7 cellular contexts compared by ENCODE assay signal in the genomic region with DNA sequence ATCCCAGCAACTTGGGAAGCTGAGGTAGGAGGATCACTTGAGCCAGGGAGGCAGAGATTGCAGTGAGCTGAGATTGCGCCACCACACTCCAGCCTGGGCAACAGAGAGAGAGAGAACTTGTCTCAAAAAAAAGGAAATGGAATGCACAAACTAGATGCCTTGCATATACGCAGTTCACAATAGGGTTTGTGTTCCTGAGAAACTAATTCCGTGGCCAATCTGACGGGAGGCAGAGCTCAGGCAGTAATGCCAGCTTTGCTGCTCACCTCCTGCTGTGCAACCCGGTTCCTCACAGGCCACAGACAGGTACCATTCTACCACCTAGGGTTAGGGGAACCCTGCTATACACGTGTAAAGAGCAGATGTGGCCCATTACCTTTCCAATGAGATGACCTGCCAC. TPM values are rescaled to one million over a fixed set of nuclear protein-coding genes. Genes with fewer than 3 reads are reported as not detected.
DNase-seq lines count a peak whose midpoint lies in the region; ATAC-seq and TF ChIP-seq lines count a peak whose summit lies in the region.

No MANE protein-coding gene starts in this region.

- H3K79me2 ChIP-seq in GM23338 (replicated peaks; ENCODE audit: insufficient read depth), result peaks cover 61% of the 10 kb centered on the region
- peaks cover 76% of the 10 kb centered on the region for H3K79me2 ChIP-seq in OCI-LY3 (ENCODE audit: low read length)

- H3K36me3 ChIP-seq in GM23338 (ENCODE audit: insufficient read depth) (no peaks in the 10 kb centered on the region), OCI-LY3 (replicated peaks; ENCODE audit: low read depth, low read length) (peaks cover 19% of the 10 kb centered on the region), gastrocnemius medialis (peaks cover 0 to 8% of the 10 kb centered on the region in 2 donors)

- H3K4me3 Mint-ChIP-seq in GM23338, result peak overlapping the region; percentile 95

- intact Hi-C loops in gastrocnemius medialis (cut with DNase I; ENCODE audit: low total_unique reads), result loop anchor here (5.0 kb wide), 1 partner anchor 267 kb away; the partner anchor contains the start of gene ACTL10

- H3K4me1 ChIP-seq in GM23338 (ENCODE audit: insufficient read depth) (peaks cover 6% of the 10 kb centered on the region; the same call in 1 of the 2 replicates), OCI-LY3 (ENCODE audit: low read length) (peaks cover 17% of the 10 kb centered on the region), gastrocnemius medialis (peaks cover 27 to 34% of the 10 kb centered on the region in 2 donors)

- H4K20me1 ChIP-seq in GM23338 (replicated peaks; ENCODE audit: insufficient read depth) (peaks cover 13% of the 10 kb centered on the region), OCI-LY3 (ENCODE audit: insufficient read depth, low read length) (no peaks in the 10 kb centered on the region; the same call in 1 of the 2 replicates)

- in situ Hi-C loops in gastrocnemius medialis (cut with MboI; ENCODE audit: low sequenced_read_pairs in 4 of 4), result loop anchor here in 1 of 4 donors (10.0 kb wide), 1 partner anchor 55 kb away; no protein-coding TSS in a partner anchor

- H3K4me3 ChIP-seq in GM23338 (peak overlapping the region; percentile 99), OCI-LY3 (ENCODE audit: low read length) (peak overlapping the region; percentile 96), epithelial cell of esophagus (ENCODE audit: low read length) (peak overlapping the region; percentile 99), gastrocnemius medialis (peak overlapping the region in 3 of 4 donors; percentile 88 to 95 (median 92))

- H3F3A ChIP-seq in GM23338 (replicated peaks; ENCODE audit: low read depth), result 0 out of 2 replicates have a peak, but pooled peaks cover 4% of the 10 kb centered on the region

- H3K4me1 Mint-ChIP-seq in GM23338, result peaks cover 11% of the 10 kb centered on the region; the same call in 2 of the 3 replicates

- H3K9me3 ChIP-seq in OCI-LY3 (ENCODE audit: insufficient read depth, low read length) (no peaks in the 10 kb centered on the region), gastrocnemius medialis (no peaks in the 10 kb centered on the region)

- peaks cover 8% of the 10 kb centered on the region; the same call in 2 of the 3 replicates for H3K36me3 Mint-ChIP-seq in GM23338 (ENCODE audit: low read depth)

- peaks cover 4% of the 10 kb centered on the region for H3K27me3 Mint-ChIP-seq in GM23338 (ENCODE audit: insufficient read depth, low read depth, poor library complexity)

- peak overlapping the region; percentile 98 for H3K4me2 ChIP-seq in GM23338
- H3K4me2 ChIP-seq in OCI-LY3 (ENCODE audit: low read length), result peak overlapping the region; percentile 93

- TF ChIP-seq POLR2A in gastrocnemius medialis (IDR thresholded peaks at IDR 0.05), result no peak

- H3K27me3 ChIP-seq in GM23338 (ENCODE audit: insufficient read depth) (no peaks in the 10 kb centered on the region), OCI-LY3 (ENCODE audit: low read depth, low read length) (no peaks in the 10 kb centered on the region), gastrocnemius medialis (no peaks in the 10 kb centered on the region)

- no peaks in the 10 kb centered on the region for H3K9me3 Mint-ChIP-seq in GM23338

- no peaks in the 10 kb centered on the region for H3K9me2 ChIP-seq in GM23338 (ENCODE audit: insufficient read depth)

- H3K9ac ChIP-seq in OCI-LY3 (ENCODE audit: low read length), result peak overlapping the region; percentile 92; the same call in 1 of the 2 replicates

- no peak for DNase-seq in GM23338 (ENCODE audit: low spot score)
- DNase-seq in epithelial cell of esophagus (ENCODE audit: low read depth), result no peak
- DNase-seq in gastrocnemius medialis, result no peak
- DNase-seq in medulla oblongata (ENCODE audit: extremely low spot score), result no peak
- no peak for DNase-seq in stimulated activated naive CD4-positive, alpha-beta T cell (lab: John Stamatoyannopoulos, UW)

- ATAC-seq in GM23338, result no peak
- no peak for ATAC-seq in gastrocnemius medialis
- ATAC-seq in GM18517 (IDR thresholded peaks at IDR 0.05; ENCODE audit: unreplicated experiment), result no peak

- H3K27ac ChIP-seq in GM23338 (ENCODE audit: low read depth) (no peak overlapping the region), OCI-LY3 (ENCODE audit: low read length) (no peak overlapping the region), gastrocnemius medialis (peak overlapping the region in 2 of 4 donors; percentile 74 to 85)

- H2AFZ ChIP-seq in GM23338 (no peak overlapping the region), OCI-LY3 (ENCODE audit: low read depth, low read length) (no peak overlapping the region)

- no peak overlapping the region for H3K27ac Mint-ChIP-seq in GM23338

- no peak for TF ChIP-seq CTCF in GM23338 (conservative IDR thresholded peaks at IDR 0.05; ENCODE audit: low read depth in 2 of 2)
- no peak for TF ChIP-seq CTCF in OCI-LY3 (IDR thresholded peaks at IDR 0.05; ENCODE audit: low read depth, low read length)
- no peak for TF ChIP-seq CTCF in epithelial cell of esophagus (IDR thresholded peaks at IDR 0.05; ENCODE audit: insufficient read depth, low read depth, low read length, missing control alignments)
- TF ChIP-seq CTCF in gastrocnemius medialis (IDR thresholded peaks at IDR 0.05 in 4 of 5, conservative IDR thresholded peaks at IDR 0.05 in 1 of 5), result no peak

TF ChIP-seq in GM23338, 12 proteins besides CTCF, POLR2A, EP300 and RAD21 (continues in another document):
- TF ChIP-seq ETS1 (IDR thresholded peaks at IDR 0.05) (no peak), ZNF114 (CRISPR knock-in tag; IDR thresholded peaks at IDR 0.05) (no peak)

RNA-seq across cellular contexts. Expression of gene CDK5RAP1, which starts 1.4 kb away (rescaled TPM):
- total RNA-seq in GM23338 (2014; rRNA removed; shearing (Covaris generic)), result 33.8 and 43.1 TPM in 2 replicates
- polyA plus RNA-seq in GM23338 (2016; fragmentation: Nextera tagmentation; extraction: Ambion mirVana), result 37.7 and 38.1 TPM in 2 replicates
- total RNA-seq in gastrocnemius medialis, result 10 to 100 TPM; 23.2 to 27.6 (median 25.8) TPM

RNA-seq across cellular contexts. Expression of gene SNTA1, which starts 43.6 kb away (rescaled TPM):
- 5.0 and 9.3 TPM in 2 replicates for total RNA-seq in GM23338 (2014; rRNA removed; shearing (Covaris generic))
- 3.8 and 4.5 TPM in 2 replicates for polyA plus RNA-seq in GM23338 (2016; fragmentation: Nextera tagmentation; extraction: Ambion mirVana)
- 100 to 1,000 TPM; 198 to 320 (median 219) TPM for total RNA-seq in gastrocnemius medialis

Comparison
In these comparisons a context has a peak if more than half of its experiments do, and no peak if none do; other contexts are left out.
1. RNA of gene SNTA1, which starts 43.6 kb away (total RNA-seq): 198 to 320 TPM in gastrocnemius medialis; 5.0 to 9.3 TPM in GM23338; every median in the first group is over 10 times any median in the second.
2. Peak in every context shown above with its lines, with median percentiles within 50 percentile points of each other: H3K4me3 ChIP-seq.